8 cellular contexts compared by ENCODE assay signal in genomic region chr7:103989200-103989784, GRCh38. TPM values are rescaled to one million over a fixed set of nuclear protein-coding genes. Genes with fewer than 3 reads are reported as not detected.
DNase-seq lines count a peak whose midpoint lies in the region; ATAC-seq and TF ChIP-seq lines count a peak whose summit lies in the region.

RELN (minus strand) TSS chr7:103989658; CDS start chr7:103989356, 302 bp downstream.

- H3K9ac ChIP-seq in PC-3 (ENCODE audit: low read length), result peak within 1 kb of the TSS; percentile 31; the same call in 1 of the 2 replicates

- no peaks in the 10 kb centered on the region for H3K36me3 Mint-ChIP-seq in nephron progenitor cell (ENCODE audit: low read depth)

- peak within 1 kb of the TSS; percentile 78 for H2AFZ ChIP-seq in PC-3 (ENCODE audit: low read length)

- no peaks in the 10 kb centered on the region for H4K20me1 ChIP-seq in PC-3 (ENCODE audit: low read length)

- no peak within 1 kb of the TSS for H3K27ac ChIP-seq in A673 (ENCODE audit: low read depth, low read length, poor library complexity, severe bottlenecking)
- no peak within 1 kb of the TSS for H3K27ac ChIP-seq in PC-3 (ENCODE audit: low read length)

- H3K9me3 ChIP-seq in A673 (ENCODE audit: low read depth, low read length, poor library complexity, severe bottlenecking) (no peaks in the 10 kb centered on the region), PC-3 (ENCODE audit: low read length) (no peaks in the 10 kb centered on the region)

- POLR2A ChIA-PET in A673 (lab: Charles Lee; ENCODE audit: low non-redundant PET), result no interaction called here
- POLR2A ChIA-PET in PC-3 (lab: Charles Lee; ENCODE audit: unreplicated experiment), result no interaction called here

- no peaks in the 10 kb centered on the region for H3F3A ChIP-seq in PC-3 (ENCODE audit: low read length, unreplicated experiment)

- peak; percentile 69 for DNase-seq in A673 (ENCODE audit: low spot score)
- peak; percentile 33 for DNase-seq in GM10266 (ENCODE audit: extremely low spot score)
- no peak for DNase-seq in PC-3
- no peak for DNase-seq in epithelial cell of proximal tubule (ENCODE audit: low read depth)
- DNase-seq in nephron progenitor cell, result peak; percentile 66
- no peak for DNase-seq in RPMI8226
- DNase-seq in medulla oblongata (ENCODE audit: extremely low spot score), result no peak

- H3K27me3 Mint-ChIP-seq in nephron progenitor cell (ENCODE audit: low read depth, poor library complexity), result peaks cover 88% of the 10 kb centered on the region

- H3K4me3 ChIP-seq in A673 (ENCODE audit: low read depth, low read length, poor library complexity, severe bottlenecking) (peak within 1 kb of the TSS; percentile 49), PC-3 (ENCODE audit: low read length) (peak within 1 kb of the TSS; percentile 67), epithelial cell of proximal tubule (ENCODE audit: low read depth, low read length) (peak within 1 kb of the TSS; percentile 59)

- H3K27ac Mint-ChIP-seq in nephron progenitor cell, result no peak within 1 kb of the TSS

- TF ChIP-seq CTCF in A673 (conservative IDR thresholded peaks at IDR 0.05; ENCODE audit: low read depth, low read length) (no peak), GM10266 (IDR thresholded peaks at IDR 0.05; ENCODE audit: control insufficient read depth, insufficient read depth, low read depth, missing control alignments) (no peak), PC-3 (conservative IDR thresholded peaks at IDR 0.05; ENCODE audit: low read depth, low read length) (no peak), epithelial cell of proximal tubule (conservative IDR thresholded peaks at IDR 0.05; ENCODE audit: low read depth, low read length) (no peak), nephron progenitor cell (IDR thresholded peaks at IDR 0.05) (no peak)

- intact Hi-C loops in A673 (cut with micrococcal nuclease; ENCODE audit: unreplicated experiment) (no loop called here), PC-3 (cut with micrococcal nuclease) (loop anchor here (10.0 kb wide), 1 partner anchor 124 kb away; no protein-coding TSS in a partner anchor)

- peaks cover 9% of the 10 kb centered on the region for H3K4me1 ChIP-seq in A673 (ENCODE audit: insufficient read depth, low read length, poor library complexity, severe bottlenecking)
- H3K4me1 ChIP-seq in PC-3 (ENCODE audit: insufficient read depth, low read length), result no peaks in the 10 kb centered on the region

- H3K27me3 ChIP-seq in A673 (replicated peaks; ENCODE audit: insufficient read depth, low read depth, low read length, poor library complexity), result peaks cover 77% of the 10 kb centered on the region
- H3K27me3 ChIP-seq in PC-3 (ENCODE audit: low read length), result peaks cover 47% of the 10 kb centered on the region

- no peaks in the 10 kb centered on the region for H3K9me2 ChIP-seq in PC-3 (replicated peaks; ENCODE audit: low read length)

- H3K4me3 Mint-ChIP-seq in nephron progenitor cell, result peak within 1 kb of the TSS; percentile 81

- no peaks in the 10 kb centered on the region for H3K9me3 Mint-ChIP-seq in nephron progenitor cell

- H3K4me2 ChIP-seq in PC-3 (ENCODE audit: low read length), result peak within 1 kb of the TSS; percentile 82

- BruUV-seq in A673 (replicated peaks; lab: Mats Ljungman, UMichigan), result no TSS peak
- no TSS peak for BruUV-seq in PC-3 (replicated peaks; lab: Mats Ljungman, UMichigan)

- peaks cover 13% of the 10 kb centered on the region for H3K4me1 Mint-ChIP-seq in nephron progenitor cell

- CTCF ChIA-PET in A673 (lab: Charles Lee) (no interaction called here), PC-3 (lab: Charles Lee) (no interaction called here)

- no peaks in the 10 kb centered on the region for H3K36me3 ChIP-seq in A673 (ENCODE audit: insufficient read depth, low read length, poor library complexity, severe bottlenecking)
- no peaks in the 10 kb centered on the region for H3K36me3 ChIP-seq in PC-3 (ENCODE audit: low read depth, low read length)

- ATAC-seq in PC-3 (peak; percentile 49), HG02840 (IDR thresholded peaks at IDR 0.05; ENCODE audit: low FRiP score, unreplicated experiment) (no peak)

- no peaks in the 10 kb centered on the region for H3K79me2 ChIP-seq in PC-3 (ENCODE audit: low read length)

RNA-seq across cellular contexts. Expression of gene RELN, which starts in this region (rescaled TPM):
- total RNA-seq in A673 (2021) (not detected in 2 replicates), PC-3 (2014; rRNA removed) (8.0 and 15.8 TPM in 2 replicates), epithelial cell of proximal tubule (1.2 and 3.8 TPM in 2 replicates)

Comparison
In these comparisons a context has a peak if more than half of its experiments do, and no peak if none do; other contexts are left out.
1. Peak in DNase-seq and H3K4me3 ChIP-seq in A673; RNA of the gene not detected or under 1 TPM.
2. DNase-seq: peak in GM10266 (single experiment) and nephron progenitor cell (single experiment); none in PC-3 (single experiment), epithelial cell of proximal tubule (single experiment), RPMI8226 (single experiment) and medulla oblongata (single experiment).
3. Peak in every context shown above with its lines, with median percentiles within 50 percentile points of each other: H3K4me3 ChIP-seq.